In genomic region chr19:40213882-40214570, GRCh38 we compare ENCODE assay signal across 36 cellular contexts. TPM values are rescaled to one million over a fixed set of nuclear protein-coding genes. Genes with fewer than 3 reads are reported as not detected.
"Had no signal": no experiment of that assay in that cellular context is flagged by ENCODE, and none has a peak within 500 bp of the region (broad histone marks: within the 10 kb centered on the region; RNA-seq: fewer than 3 reads in every experiment).

No MANE protein-coding gene starts in this region.

- H3K4me1 ChIP-seq: foreskin keratinocyte had no signal

- ATAC-seq: activated CD4-positive, CD25-positive, alpha-beta regulatory T cell treated with anti-CD3 and anti-CD28 coated beads, Interleukin-2, amount 50 U/mL, for 24 hours; activated CD8-positive, alpha-beta memory T cell treated with anti-CD3 and anti-CD28 coated beads, Interleukin-2, amount 10 ng/mL, durations not matched to agents 7 days and 5 days; activated CD8-positive, alpha-beta T cell treated with anti-CD3 and anti-CD28 coated beads, Interleukin-2, amount 10 ng/mL, durations not matched to agents 7 days and 5 days; activated naive CD4-positive, alpha-beta T cell treated with anti-CD3 and anti-CD28 coated beads, Interleukin-2, amount 50 U/mL, for 72 hours; effector memory CD8-positive, alpha-beta T cell; foreskin keratinocyte; gastrocnemius medialis; heart left ventricle; T-helper 17 cell had no signal

- H3K4me1 Mint-ChIP-seq: central memory CD8-positive, alpha-beta T cell had no signal

- H3K9me3 Mint-ChIP-seq: activated B cell treated with CpG ODN at 0.5 μM for 24 hours; activated CD4-positive, alpha-beta memory T cell treated with anti-CD3 and anti-CD28 coated beads for 36 hours; activated CD4-positive, alpha-beta T cell treated with anti-CD3 and anti-CD28 coated beads, Interleukin-2, amount 10 ng/mL, durations not matched to agents 24 days and 14 days; activated naive CD4-positive, alpha-beta T cell treated with anti-CD3 and anti-CD28 coated beads for 36 hours; activated naive CD4-positive, alpha-beta T cell treated with anti-CD3 and anti-CD28 coated beads, Interleukin-2, amount 50 U/mL, for 72 hours; activated naive CD8-positive, alpha-beta T cell treated with anti-CD3 and anti-CD28 coated beads, Interleukin-2, amount 10 ng/mL, durations not matched to agents 7 days and 5 days; activated T-helper 1 cell treated with anti-CD3 and anti-CD28 coated beads, Interleukin-12 subunit alpha, Interleukin-12 subunit beta, Interleukin-2, Interleukin-4 antibody, amounts not matched to agents 30 ng/mL and 10 ng/mL and 1 ng/mL, durations not matched to agents 14 hours and 24 hours and 36 hours; activated T-helper 2 cell treated with anti-CD3 and anti-CD28 coated beads, Interferon-gamma antibody, Interleukin-2, Interleukin-4, amounts not matched to agents 10 μg/mL and 5 μg/mL and 100 μg/mL, durations not matched to agents 14 hours and 24 hours and 36 hours; central memory CD8-positive, alpha-beta T cell; effector memory CD8-positive, alpha-beta T cell; T-helper 2 cell treated with Interferon-gamma antibody and Interleukin-4, amounts not matched to agents 5 μg/mL and 100 μg/mL, for 36 hours had no signal

- H3K4me3 ChIP-seq: esophagus muscularis mucosa, gastrocnemius medialis, heart left ventricle had no signal

- H3K9me3 ChIP-seq: esophagus muscularis mucosa, gastrocnemius medialis, heart left ventricle had no signal

- H3K4me3 Mint-ChIP-seq: activated B cell treated with CpG ODN at 0.5 μM for 24 hours; activated CD4-positive, alpha-beta memory T cell treated with anti-CD3 and anti-CD28 coated beads for 36 hours; activated CD4-positive, alpha-beta T cell treated with anti-CD3 and anti-CD28 coated beads, Interleukin-2, amount 10 ng/mL, durations not matched to agents 24 days and 14 days; activated CD8-positive, alpha-beta memory T cell treated with anti-CD3 and anti-CD28 coated beads, Interleukin-2, amount 10 ng/mL, durations not matched to agents 7 days and 5 days; activated CD8-positive, alpha-beta T cell treated with anti-CD3 and anti-CD28 coated beads, Interleukin-2, amount 10 ng/mL, durations not matched to agents 7 days and 5 days; activated naive CD4-positive, alpha-beta T cell treated with anti-CD3 and anti-CD28 coated beads for 36 hours; activated naive CD8-positive, alpha-beta T cell treated with anti-CD3 and anti-CD28 coated beads, Interleukin-2, amount 10 ng/mL, durations not matched to agents 7 days and 5 days; activated T-helper 1 cell treated with anti-CD3 and anti-CD28 coated beads, Interleukin-12 subunit alpha, Interleukin-12 subunit beta, Interleukin-2, Interleukin-4 antibody, amounts not matched to agents 30 ng/mL and 10 ng/mL and 1 ng/mL, durations not matched to agents 14 hours and 24 hours and 36 hours; central memory CD8-positive, alpha-beta T cell; effector memory CD8-positive, alpha-beta T cell; T-helper 17 cell; T-helper 2 cell treated with Interferon-gamma antibody and Interleukin-4, amounts not matched to agents 5 μg/mL and 100 μg/mL, for 36 hours had no signal

- H3K36me3 ChIP-seq: brain microvascular endothelial cell had no signal

- H3K27ac Mint-ChIP-seq: activated B cell treated with CpG ODN at 0.5 μM for 24 hours; activated CD4-positive, alpha-beta memory T cell treated with anti-CD3 and anti-CD28 coated beads for 36 hours; activated CD4-positive, alpha-beta T cell treated with anti-CD3 and anti-CD28 coated beads, Interleukin-2, amount 10 ng/mL, durations not matched to agents 24 days and 14 days; activated CD8-positive, alpha-beta memory T cell treated with anti-CD3 and anti-CD28 coated beads, Interleukin-2, amount 10 ng/mL, durations not matched to agents 7 days and 5 days; activated CD8-positive, alpha-beta T cell treated with anti-CD3 and anti-CD28 coated beads, Interleukin-2, amount 10 ng/mL, durations not matched to agents 7 days and 5 days; activated naive CD4-positive, alpha-beta T cell treated with anti-CD3 and anti-CD28 coated beads for 36 hours; activated naive CD4-positive, alpha-beta T cell treated with anti-CD3 and anti-CD28 coated beads, Interleukin-2, amount 50 U/mL, for 72 hours; activated naive CD8-positive, alpha-beta T cell treated with anti-CD3 and anti-CD28 coated beads, Interleukin-2, amount 10 ng/mL, durations not matched to agents 7 days and 5 days; activated T-helper 1 cell treated with anti-CD3 and anti-CD28 coated beads, Interleukin-12 subunit alpha, Interleukin-12 subunit beta, Interleukin-2, Interleukin-4 antibody, amounts not matched to agents 30 ng/mL and 10 ng/mL and 1 ng/mL, durations not matched to agents 14 hours and 24 hours and 36 hours; activated T-helper 2 cell treated with anti-CD3 and anti-CD28 coated beads, Interferon-gamma antibody, Interleukin-2, Interleukin-4, amounts not matched to agents 10 μg/mL and 5 μg/mL and 100 μg/mL, durations not matched to agents 14 hours and 24 hours and 36 hours; effector memory CD8-positive, alpha-beta T cell; T-helper 17 cell; T-helper 2 cell treated with Interferon-gamma antibody and Interleukin-4, amounts not matched to agents 5 μg/mL and 100 μg/mL, for 36 hours had no signal

- H3K36me3 Mint-ChIP-seq: activated naive CD4-positive, alpha-beta T cell treated with anti-CD3 and anti-CD28 coated beads, Interleukin-2, amount 50 U/mL, for 72 hours; activated naive CD8-positive, alpha-beta T cell treated with anti-CD3 and anti-CD28 coated beads, Interleukin-2, amount 10 ng/mL, durations not matched to agents 7 days and 5 days had no signal

- DNase-seq: activated B cell treated with CpG ODN at 0.5 μM for 24 hours; activated CD4-positive, alpha-beta memory T cell treated with anti-CD3 and anti-CD28 coated beads for 36 hours; activated CD4-positive, alpha-beta T cell treated with anti-CD3 and anti-CD28 coated beads, Interleukin-2, amount 10 ng/mL, durations not matched to agents 24 days and 14 days; activated CD8-positive, alpha-beta memory T cell treated with anti-CD3 and anti-CD28 coated beads, Interleukin-2, amount 10 ng/mL, durations not matched to agents 7 days and 5 days; activated CD8-positive, alpha-beta memory T cell treated with anti-CD3 and anti-CD28 coated beads, Interleukin-2, amount 50 U/mL, for 4 hours; activated CD8-positive, alpha-beta T cell treated with anti-CD3 and anti-CD28 coated beads, Interleukin-2, amount 10 ng/mL, durations not matched to agents 7 days and 5 days; activated effector memory CD4-positive, alpha-beta T cell treated with anti-CD3 and anti-CD28 coated beads, Interleukin-2, amount 50 U/mL, for 16 hours; activated naive CD4-positive, alpha-beta T cell treated with anti-CD3 and anti-CD28 coated beads for 36 hours; activated T-cell treated with anti-CD3 and anti-CD28 coated beads, Interleukin-2, amount 50 U/mL, for 1 hour; activated T-cell treated with anti-CD3 and anti-CD28 coated beads, Interleukin-2, amount 50 U/mL, for 48 hours; brain microvascular endothelial cell; cortex of kidney; dermis blood vessel endothelial cell; effector CD4-positive, alpha-beta T cell; effector memory CD8-positive, alpha-beta T cell; erythroblast; foreskin keratinocyte; gastrocnemius medialis; glutamatergic neuron; heart left ventricle; T-helper 17 cell; T1000; WERI-Rb-1 had no signal

- H3K27ac ChIP-seq: brain microvascular endothelial cell, esophagus muscularis mucosa, foreskin keratinocyte, gastrocnemius medialis, heart left ventricle, WERI-Rb-1 had no signal

- FAIRE-seq: astrocyte, bronchial epithelial cell, colon had no signal

RNA-seq across cellular contexts. Expression of gene TTC9B, which starts 4.2 kb away (rescaled TPM):
- total RNA-seq: activated B cell treated with CpG ODN at 0.5 μM for 24 hours; activated CD4-positive, alpha-beta memory T cell treated with anti-CD3 and anti-CD28 coated beads for 36 hours; activated CD4-positive, alpha-beta T cell treated with anti-CD3 and anti-CD28 coated beads, Interleukin-2, amount 10 ng/mL, durations not matched to agents 24 days and 14 days; activated CD8-positive, alpha-beta memory T cell treated with anti-CD3 and anti-CD28 coated beads for 36 hours; activated CD8-positive, alpha-beta memory T cell treated with anti-CD3 and anti-CD28 coated beads, Interleukin-2, amount 10 ng/mL, durations not matched to agents 7 days and 5 days; activated CD8-positive, alpha-beta T cell treated with anti-CD3 and anti-CD28 coated beads, Interleukin-2, amount 10 ng/mL, durations not matched to agents 7 days and 5 days; activated naive CD4-positive, alpha-beta T cell treated with anti-CD3 and anti-CD28 coated beads for 36 hours; activated naive CD4-positive, alpha-beta T cell treated with anti-CD3 and anti-CD28 coated beads, Interleukin-2, amount 50 U/mL, for 72 hours; activated naive CD8-positive, alpha-beta T cell treated with anti-CD3 and anti-CD28 coated beads, Interleukin-2, amount 10 ng/mL, durations not matched to agents 7 days and 5 days; activated T-helper 1 cell treated with anti-CD3 and anti-CD28 coated beads, Interleukin-12 subunit alpha, Interleukin-12 subunit beta, Interleukin-2, Interleukin-4 antibody, amounts not matched to agents 30 ng/mL and 10 ng/mL and 1 ng/mL, durations not matched to agents 14 hours and 24 hours and 36 hours; activated T-helper 2 cell treated with anti-CD3 and anti-CD28 coated beads, Interferon-gamma antibody, Interleukin-2, Interleukin-4, amounts not matched to agents 10 μg/mL and 5 μg/mL and 100 μg/mL, durations not matched to agents 14 hours and 24 hours and 36 hours; astrocyte; bronchial epithelial cell; cardiac septum; dermis blood vessel endothelial cell; esophagus muscularis mucosa; foreskin keratinocyte; gastrocnemius medialis; heart left ventricle; T-helper 17 cell had no signal
- polyA plus RNA-seq: foreskin keratinocyte, heart left ventricle had no signal

RNA-seq across cellular contexts. Expression of gene CCNP, which starts 12.5 kb away (rescaled TPM):
- total RNA-seq: activated CD4-positive, alpha-beta memory T cell treated with anti-CD3 and anti-CD28 coated beads for 36 hours; activated CD8-positive, alpha-beta memory T cell treated with anti-CD3 and anti-CD28 coated beads for 36 hours; activated naive CD4-positive, alpha-beta T cell treated with anti-CD3 and anti-CD28 coated beads for 36 hours; activated T-helper 1 cell treated with anti-CD3 and anti-CD28 coated beads, Interleukin-12 subunit alpha, Interleukin-12 subunit beta, Interleukin-2, Interleukin-4 antibody, amounts not matched to agents 30 ng/mL and 10 ng/mL and 1 ng/mL, durations not matched to agents 14 hours and 24 hours and 36 hours; bronchial epithelial cell; gastrocnemius medialis had no signal
- polyA plus RNA-seq: heart left ventricle had no signal
